Comparison of ENCODE assay signal across 5 cellular contexts in genomic region chrX:155006379-155006778, GRCh38. TPM values are rescaled to one million over a fixed set of nuclear protein-coding genes. Genes with fewer than 3 reads are reported as not detected.
DNase-seq lines count a peak whose midpoint lies in the region; ATAC-seq, FAIRE-seq and TF ChIP-seq lines count a peak whose summit lies in the region.
"Not testable (repeated sequence)": the region's sequence is repeated elsewhere in the genome, so short reads cannot be mapped to it uniquely, and the experiment has no call there.

No MANE protein-coding gene starts in this region.

- TF ChIP-seq POLR2A in A549 (IDR thresholded peaks at IDR 0.05; ENCODE audit: low read length); GM12891 (IDR thresholded peaks at IDR 0.05; ENCODE audit: low read depth, low read length): not testable (repeated sequence)

- not testable (repeated sequence) for H3K36me3 ChIP-seq in astrocyte (ENCODE audit: insufficient read depth, low read length); bronchial epithelial cell (ENCODE audit: control insufficient read depth, insufficient read depth, low read length); mucosa of descending colon (ENCODE audit: low read depth)

- H3K36me3 Mint-ChIP-seq in astrocyte (ENCODE audit: low read depth, unreplicated experiment): not testable (repeated sequence)

- not testable (repeated sequence) for H3K4me3 ChIP-seq in A549; astrocyte (ENCODE audit: insufficient read depth, low read depth, low read length); bronchial epithelial cell (ENCODE audit: low read depth, low read length); mucosa of descending colon

- not testable (repeated sequence) for TF ChIP-seq RAD21 in A549 (conservative IDR thresholded peaks at IDR 0.05 in 1 of 2, IDR thresholded peaks at IDR 0.05 in 1 of 2)

- not testable (repeated sequence) for H3K4me1 Mint-ChIP-seq in astrocyte (ENCODE audit: low read depth, unreplicated experiment)

- no CpG with 5 or more reads among the region's 10 CpGs for WGBS in A549 (ENCODE audit: missing lambda C conversion rate)

- H3K27me3 ChIP-seq in astrocyte (ENCODE audit: insufficient read depth, low read length); bronchial epithelial cell (ENCODE audit: control insufficient read depth, insufficient read depth, low read length): not testable (repeated sequence)

- H3K9ac ChIP-seq in astrocyte (ENCODE audit: low read length): not testable (repeated sequence)

- not testable (repeated sequence) for H3K9me3 ChIP-seq in A549; astrocyte (ENCODE audit: insufficient read depth, low read depth, low read length); mucosa of descending colon

- H3K27ac ChIP-seq in A549; astrocyte (ENCODE audit: low read depth, low read length): not testable (repeated sequence)

- not testable (repeated sequence) for H3K79me2 ChIP-seq in astrocyte (ENCODE audit: insufficient read depth, low read length)

- intact Hi-C loops in mucosa of descending colon (cut with DNase I, micrococcal nuclease): not testable (repeated sequence)

- TF ChIP-seq EP300 in A549 (IDR thresholded peaks at IDR 0.05): not testable (repeated sequence)

- not testable (repeated sequence) for H4K20me1 ChIP-seq in astrocyte (ENCODE audit: insufficient read depth, low read length)

- not testable (repeated sequence) for H3K4me3 Mint-ChIP-seq in astrocyte (ENCODE audit: unreplicated experiment)

- not testable (repeated sequence) for H2AFZ ChIP-seq in astrocyte (ENCODE audit: low read depth, low read length)

- FAIRE-seq in A549 (lab: Jason Lieb, UNC) (peak; percentile 100), GM12891 (lab: Jason Lieb, UNC) (peak; percentile 33), astrocyte (lab: Jason Lieb, UNC) (peak; percentile 62), bronchial epithelial cell (lab: Jason Lieb, UNC) (peak; percentile 62)

- not testable (repeated sequence) for DNase-seq in A549 (ENCODE audit: low read depth in 1 of 2, low spot score in 1 of 2); GM12891 (ENCODE audit: insufficient read length, low spot score); astrocyte (ENCODE audit: low read depth); bronchial epithelial cell (ENCODE audit: low read depth); mucosa of descending colon

- not testable (repeated sequence) for H3K4me1 ChIP-seq in A549; astrocyte (ENCODE audit: insufficient read depth, low read length); mucosa of descending colon (ENCODE audit: low read depth)

- H3K27ac Mint-ChIP-seq in astrocyte (ENCODE audit: unreplicated experiment): not testable (repeated sequence)

- POLR2A ChIA-PET in A549 (lab: Yijun Ruan, JAX): not testable (repeated sequence)

- CTCF ChIA-PET in A549 (lab: Yijun Ruan, JAX): interaction anchor here (1.1 kb wide), 1 partner anchor 20 kb away, joined by 3 read pairs; no protein-coding TSS in a partner anchor

- not testable (repeated sequence) for H3K27me3 Mint-ChIP-seq in astrocyte (ENCODE audit: low read depth, unreplicated experiment)

- not testable (repeated sequence) for TF ChIP-seq CTCF in A549 (IDR thresholded peaks at IDR 0.05); astrocyte (IDR thresholded peaks at IDR 0.05; ENCODE audit: insufficient read depth, low read depth, low read length); bronchial epithelial cell (IDR thresholded peaks at IDR 0.05; ENCODE audit: insufficient read depth, low read length, severe bottlenecking); mucosa of descending colon (IDR thresholded peaks at IDR 0.05)

- not testable (repeated sequence) for H3K4me2 ChIP-seq in A549; astrocyte (ENCODE audit: low read length)

- not testable (repeated sequence) for H3K9me3 Mint-ChIP-seq in astrocyte (ENCODE audit: unreplicated experiment)

- ATAC-seq in A549: not testable (repeated sequence)
- ATAC-seq in mucosa of descending colon: peak; percentile 55

RNA-seq across cellular contexts. Expression of gene F8, which starts 16.1 kb away (rescaled TPM):
- polyA plus RNA-seq in A549 (2011; rRNA removed) (6.4 and 6.9 TPM in 2 replicates), A549 (2017; fragmentation: RNase III; extraction: RNeasy Plus Mini Kit Qiagen cat#74134 plus additional on column Dnase treatment) (4.3 to 6.1 TPM (median 4.7 TPM) in 3 replicates)
- polyA plus RNA-seq in A549 (2012; cell fraction: cytosol; rRNA removed): 1.4 and 1.7 TPM in 2 replicates
- 0.62 and 0.71 TPM in 2 replicates for polyA plus RNA-seq in A549 (2012; cell fraction: nucleus; rRNA removed)
- polyA minus RNA-seq in A549 (2011; rRNA and poly(A)+ RNA removed): 2.9 and 4.5 TPM in 2 replicates
- 5.9 TPM for polyA plus RNA-seq in GM12891 (2012; ENCODE audit: low read depth, missing spikeins)
- total RNA-seq in astrocyte (2.5 TPM in 2 replicates), bronchial epithelial cell (0.26 and 0.64 TPM in 2 replicates), mucosa of descending colon (10 to 100 TPM in 1 of 3 donors, 1 to 10 TPM in 2; 2.8 to 14.0 (median 5.4) TPM)

RNA-seq across cellular contexts. Expression of gene FUNDC2, which starts 20.3 kb away (rescaled TPM):
- 159 and 190 TPM in 2 replicates for polyA plus RNA-seq in A549 (2011; rRNA removed)
- polyA plus RNA-seq in A549 (2012; cell fraction: cytosol; rRNA removed): 69.8 and 74.5 TPM in 2 replicates
- 17.1 and 30.8 TPM in 2 replicates for polyA plus RNA-seq in A549 (2012; cell fraction: nucleus; rRNA removed)
- polyA plus RNA-seq in A549 (2017; fragmentation: RNase III; extraction: RNeasy Plus Mini Kit Qiagen cat#74134 plus additional on column Dnase treatment): 63.5 to 73.0 TPM (median 66.5 TPM) in 3 replicates
- polyA minus RNA-seq in A549 (2011; rRNA and poly(A)+ RNA removed): 41.3 and 45.5 TPM in 2 replicates
- polyA plus RNA-seq in GM12891 (2012; ENCODE audit: low read depth, missing spikeins): 104 TPM
- total RNA-seq in astrocyte: 45.8 and 49.5 TPM in 2 replicates
- 36.1 and 50.8 TPM in 2 replicates for total RNA-seq in bronchial epithelial cell
- 10 to 100 TPM; 48.9 to 92.8 (median 53.3) TPM for total RNA-seq in mucosa of descending colon
